In genomic region chr5:24633705-24634325, GRCh38 we compare ENCODE assay signal across 8 cellular contexts. TPM values are rescaled to one million over a fixed set of nuclear protein-coding genes. Genes with fewer than 3 reads are reported as not detected.
DNase-seq lines count a peak whose midpoint lies in the region; ATAC-seq and TF ChIP-seq lines count a peak whose summit lies in the region.

No MANE protein-coding gene starts in this region.

- no peaks in the 10 kb centered on the region for H3K9me3 ChIP-seq in CD4-positive, alpha-beta T cell (ENCODE audit: control insufficient read depth, low read length)

- TF ChIP-seq CTCF in CD4-positive, alpha-beta T cell (IDR thresholded peaks at IDR 0.05): peak; percentile 32
- TF ChIP-seq CTCF in VCaP (conservative IDR thresholded peaks at IDR 0.05): peak; percentile 72

- H3K27ac Mint-ChIP-seq in CD4-positive, alpha-beta T cell: no peak overlapping the region
- H3K27ac Mint-ChIP-seq in effector memory CD8-positive, alpha-beta T cell: no peak overlapping the region
- H3K27ac Mint-ChIP-seq in activated CD8-positive, alpha-beta memory T cell treated with anti-CD3 and anti-CD28 coated beads, Interleukin-2, amount 10 ng/mL, durations not matched to agents 7 days and 5 days: no peak overlapping the region
- H3K27ac Mint-ChIP-seq in stimulated activated effector memory CD8-positive, alpha-beta T cell treated with anti-CD3 and anti-CD28 coated beads, Interleukin-12 subunit alpha, Interleukin-12 subunit beta, amount 100 ng/mL, for 72 hours: no peak overlapping the region

- POLR2A ChIA-PET in CD4-positive, alpha-beta T cell (lab: Charles Lee): no interaction called here

- DNase-seq in CD4-positive, alpha-beta T cell: no peak
- peak; percentile 41 for DNase-seq in NCI-H1436 (lab: John Stamatoyannopoulos, UW)
- DNase-seq in iris pigment epithelial cell (ENCODE audit: low read depth): peak; percentile 27
- no peak for DNase-seq in effector memory CD8-positive, alpha-beta T cell
- DNase-seq in activated CD8-positive, alpha-beta memory T cell treated with anti-CD3 and anti-CD28 coated beads, Interleukin-2, amount 10 ng/mL, durations not matched to agents 7 days and 5 days: no peak
- DNase-seq in stimulated activated effector memory CD8-positive, alpha-beta T cell treated with anti-CD3 and anti-CD28 coated beads, Interleukin-12 subunit alpha, Interleukin-12 subunit beta, amount 100 ng/mL, for 72 hours (ENCODE audit: low spot score in 2 of 2): no peak

- no peak overlapping the region for H3K27ac ChIP-seq in CD4-positive, alpha-beta T cell (ENCODE audit: low read depth, low read length)
- no peak overlapping the region for H3K27ac ChIP-seq in VCaP

- CTCF ChIA-PET in CD4-positive, alpha-beta T cell (lab: Charles Lee): no interaction called here
- CTCF ChIA-PET in activated CD8-positive, alpha-beta memory T cell treated with anti-CD3 and anti-CD28 coated beads, Interleukin-2, amount 10 ng/mL, durations not matched to agents 7 days and 5 days (lab: Charles Lee): no interaction called here

- H3K27me3 ChIP-seq in CD4-positive, alpha-beta T cell (ENCODE audit: control insufficient read depth, insufficient read depth, low read length): no peaks in the 10 kb centered on the region

- no peak for ATAC-seq in CD4-positive, alpha-beta T cell (ENCODE audit: poor library complexity)
- ATAC-seq in GM21529 (IDR thresholded peaks at IDR 0.05; ENCODE audit: unreplicated experiment): peak; percentile 65
- ATAC-seq in effector memory CD8-positive, alpha-beta T cell (replicated peaks): no peak
- no peak for ATAC-seq in activated CD8-positive, alpha-beta memory T cell treated with anti-CD3 and anti-CD28 coated beads, Interleukin-2, amount 10 ng/mL, durations not matched to agents 7 days and 5 days
- no peak for ATAC-seq in stimulated activated effector memory CD8-positive, alpha-beta T cell treated with anti-CD3 and anti-CD28 coated beads, Interleukin-12 subunit alpha, Interleukin-12 subunit beta, amount 100 ng/mL, for 72 hours

- H3K4me1 Mint-ChIP-seq in CD4-positive, alpha-beta T cell (ENCODE audit: low read depth): no peaks in the 10 kb centered on the region
- no peaks in the 10 kb centered on the region for H3K4me1 Mint-ChIP-seq in effector memory CD8-positive, alpha-beta T cell (ENCODE audit: low read depth in 2 of 2)
- no peaks in the 10 kb centered on the region for H3K4me1 Mint-ChIP-seq in activated CD8-positive, alpha-beta memory T cell treated with anti-CD3 and anti-CD28 coated beads, Interleukin-2, amount 10 ng/mL, durations not matched to agents 7 days and 5 days
- no peaks in the 10 kb centered on the region for H3K4me1 Mint-ChIP-seq in stimulated activated effector memory CD8-positive, alpha-beta T cell treated with anti-CD3 and anti-CD28 coated beads, Interleukin-12 subunit alpha, Interleukin-12 subunit beta, amount 100 ng/mL, for 72 hours

- H3K9me3 Mint-ChIP-seq in CD4-positive, alpha-beta T cell: peaks cover 6% of the 10 kb centered on the region
- peaks cover 0 to 3% of the 10 kb centered on the region in 2 donors for H3K9me3 Mint-ChIP-seq in effector memory CD8-positive, alpha-beta T cell
- H3K9me3 Mint-ChIP-seq in activated CD8-positive, alpha-beta memory T cell treated with anti-CD3 and anti-CD28 coated beads, Interleukin-2, amount 10 ng/mL, durations not matched to agents 7 days and 5 days (ENCODE audit: low read depth): no peaks in the 10 kb centered on the region
- peaks cover 5% of the 10 kb centered on the region for H3K9me3 Mint-ChIP-seq in stimulated activated effector memory CD8-positive, alpha-beta T cell treated with anti-CD3 and anti-CD28 coated beads, Interleukin-12 subunit alpha, Interleukin-12 subunit beta, amount 100 ng/mL, for 72 hours

- no peaks in the 10 kb centered on the region for H3K27me3 Mint-ChIP-seq in CD4-positive, alpha-beta T cell
- no peaks in the 10 kb centered on the region for H3K27me3 Mint-ChIP-seq in effector memory CD8-positive, alpha-beta T cell
- H3K27me3 Mint-ChIP-seq in activated CD8-positive, alpha-beta memory T cell treated with anti-CD3 and anti-CD28 coated beads, Interleukin-2, amount 10 ng/mL, durations not matched to agents 7 days and 5 days: no peaks in the 10 kb centered on the region

- H3K4me3 Mint-ChIP-seq in CD4-positive, alpha-beta T cell: no peak overlapping the region
- no peak overlapping the region for H3K4me3 Mint-ChIP-seq in effector memory CD8-positive, alpha-beta T cell
- H3K4me3 Mint-ChIP-seq in activated CD8-positive, alpha-beta memory T cell treated with anti-CD3 and anti-CD28 coated beads, Interleukin-2, amount 10 ng/mL, durations not matched to agents 7 days and 5 days: no peak overlapping the region
- no peak overlapping the region for H3K4me3 Mint-ChIP-seq in stimulated activated effector memory CD8-positive, alpha-beta T cell treated with anti-CD3 and anti-CD28 coated beads, Interleukin-12 subunit alpha, Interleukin-12 subunit beta, amount 100 ng/mL, for 72 hours

- H3K36me3 Mint-ChIP-seq in CD4-positive, alpha-beta T cell (ENCODE audit: low read depth): no peaks in the 10 kb centered on the region
- no peaks in the 10 kb centered on the region for H3K36me3 Mint-ChIP-seq in effector memory CD8-positive, alpha-beta T cell (ENCODE audit: insufficient read depth)
- H3K36me3 Mint-ChIP-seq in activated CD8-positive, alpha-beta memory T cell treated with anti-CD3 and anti-CD28 coated beads, Interleukin-2, amount 10 ng/mL, durations not matched to agents 7 days and 5 days: no peaks in the 10 kb centered on the region
- no peaks in the 10 kb centered on the region for H3K36me3 Mint-ChIP-seq in stimulated activated effector memory CD8-positive, alpha-beta T cell treated with anti-CD3 and anti-CD28 coated beads, Interleukin-12 subunit alpha, Interleukin-12 subunit beta, amount 100 ng/mL, for 72 hours

- intact Hi-C loops in CD4-positive, alpha-beta T cell (cut with DNase I, micrococcal nuclease): no loop called here

RNA-seq across cellular contexts. Expression of gene CDH10, which starts 11.0 kb away (rescaled TPM):
- not detected for total RNA-seq in CD4-positive, alpha-beta T cell
- not detected for total RNA-seq in activated CD8-positive, alpha-beta memory T cell treated with anti-CD3 and anti-CD28 coated beads, Interleukin-2, amount 10 ng/mL, durations not matched to agents 7 days and 5 days

Comparison
In these comparisons a context has a peak if more than half of its experiments do, and no peak if none do; other contexts are left out.
1. DNase-seq: peak in NCI-H1436 (single experiment) and iris pigment epithelial cell (single experiment); none in CD4-positive, alpha-beta T cell (0 of 10), effector memory CD8-positive, alpha-beta T cell (0 of 3), activated CD8-positive, alpha-beta memory T cell treated with anti-CD3 and anti-CD28 coated beads, Interleukin-2, amount 10 ng/mL, durations not matched to agents 7 days and 5 days (single experiment) and stimulated activated effector memory CD8-positive, alpha-beta T cell treated with anti-CD3 and anti-CD28 coated beads, Interleukin-12 subunit alpha, Interleukin-12 subunit beta, amount 100 ng/mL, for 72 hours (0 of 2).